In the genomic region with DNA sequence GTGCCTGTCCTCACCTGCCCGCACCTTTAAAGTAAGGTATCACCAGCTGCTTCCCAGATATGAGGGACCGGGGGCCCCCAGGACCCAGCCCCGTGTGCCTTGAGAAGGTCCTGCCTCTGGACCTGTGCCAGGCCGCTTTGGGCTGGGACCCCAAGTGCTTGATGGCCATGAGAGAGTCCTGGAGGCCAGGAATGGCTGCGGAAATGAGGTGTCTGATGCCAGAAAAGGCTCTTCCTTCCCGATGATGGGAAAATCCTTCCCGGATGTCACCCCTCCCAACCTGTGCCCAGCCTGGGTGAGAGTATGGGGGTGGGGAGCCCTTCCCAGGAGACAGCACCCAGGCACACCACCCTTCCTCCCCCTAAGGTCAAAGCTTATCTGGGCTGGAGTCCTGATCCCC, we compare ENCODE assay signal across 1 cellular context.
TF ChIP-seq lines count a peak whose summit lies in the region.

No MANE protein-coding gene starts in this region.

TF ChIP-seq in HepG2, 621 proteins besides CTCF, POLR2A, EP300 and RAD21:
- no peak for TF ChIP-seq ZBTB20 (CRISPR knock-in tag; IDR thresholded peaks at IDR 0.05; ENCODE audit: borderline replicate concordance, low read depth)
- TF ChIP-seq, protein P1, sequence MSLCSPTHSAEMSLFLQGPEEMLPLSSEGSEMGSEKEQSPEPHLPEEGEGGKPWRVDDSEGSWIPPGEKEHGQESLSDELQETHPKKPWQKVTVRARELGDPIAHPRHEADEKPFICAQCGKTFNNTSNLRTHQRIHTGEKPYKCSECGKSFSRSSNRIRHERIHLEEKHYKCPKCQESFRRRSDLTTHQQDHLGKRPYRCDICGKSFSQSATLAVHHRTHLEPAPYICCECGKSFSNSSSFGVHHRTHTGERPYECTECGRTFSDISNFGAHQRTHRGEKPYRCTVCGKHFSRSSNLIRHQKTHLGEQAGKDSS (CRISPR knock-in tag; IDR thresholded peaks at IDR 0.05; ENCODE audit: borderline replicate concordance, low read depth): no peak
- TF ChIP-seq ZBTB7A (CRISPR knock-in tag; IDR thresholded peaks at IDR 0.05): no peak
- no peak for TF ChIP-seq ZMAT5 (CRISPR knock-in tag; IDR thresholded peaks at IDR 0.05; ENCODE audit: borderline replicate concordance, low read depth)
- TF ChIP-seq, protein P2, sequence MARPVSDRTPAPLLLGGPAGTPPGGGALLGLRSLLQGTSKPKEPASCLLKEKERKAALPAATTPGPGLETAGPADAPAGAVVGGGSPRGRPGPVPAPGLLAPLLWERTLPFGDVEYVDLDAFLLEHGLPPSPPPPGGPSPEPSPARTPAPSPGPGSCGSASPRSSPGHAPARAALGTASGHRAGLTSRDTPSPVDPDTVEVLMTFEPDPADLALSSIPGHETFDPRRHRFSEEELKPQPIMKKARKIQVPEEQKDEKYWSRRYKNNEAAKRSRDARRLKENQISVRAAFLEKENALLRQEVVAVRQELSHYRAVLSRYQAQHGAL (CRISPR knock-in tag; IDR thresholded peaks at IDR 0.05; ENCODE audit: not compliant biosample characterization): no peak
- TF ChIP-seq PHF8 (CRISPR knock-in tag; IDR thresholded peaks at IDR 0.05): no peak
- TF ChIP-seq, protein P3, sequence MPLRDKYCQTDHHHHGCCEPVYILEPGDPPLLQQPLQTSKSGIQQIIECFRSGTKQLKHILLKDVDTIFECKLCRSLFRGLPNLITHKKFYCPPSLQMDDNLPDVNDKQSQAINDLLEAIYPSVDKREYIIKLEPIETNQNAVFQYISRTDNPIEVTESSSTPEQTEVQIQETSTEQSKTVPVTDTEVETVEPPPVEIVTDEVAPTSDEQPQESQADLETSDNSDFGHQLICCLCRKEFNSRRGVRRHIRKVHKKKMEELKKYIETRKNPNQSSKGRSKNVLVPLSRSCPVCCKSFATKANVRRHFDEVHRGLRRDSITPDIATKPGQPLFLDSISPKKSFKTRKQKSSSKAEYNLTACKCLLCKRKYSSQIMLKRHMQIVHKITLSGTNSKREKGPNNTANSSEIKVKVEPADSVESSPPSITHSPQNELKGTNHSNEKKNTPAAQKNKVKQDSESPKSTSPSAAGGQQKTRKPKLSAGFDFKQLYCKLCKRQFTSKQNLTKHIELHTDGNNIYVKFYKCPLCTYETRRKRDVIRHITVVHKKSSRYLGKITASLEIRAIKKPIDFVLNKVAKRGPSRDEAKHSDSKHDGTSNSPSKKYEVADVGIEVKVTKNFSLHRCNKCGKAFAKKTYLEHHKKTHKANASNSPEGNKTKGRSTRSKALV (CRISPR knock-in tag; IDR thresholded peaks at IDR 0.05): no peak
- no peak for TF ChIP-seq JUN (CRISPR knock-in tag; IDR thresholded peaks at IDR 0.05)
- TF ChIP-seq ZFP41 (CRISPR knock-in tag; IDR thresholded peaks at IDR 0.05; ENCODE audit: borderline replicate concordance): no peak
- no peak for TF ChIP-seq FOXP4 (CRISPR knock-in tag; IDR thresholded peaks at IDR 0.05)
- TF ChIP-seq E2F2 (CRISPR knock-in tag; IDR thresholded peaks at IDR 0.05; ENCODE audit: borderline replicate concordance): no peak
- no peak for TF ChIP-seq TRAFD1 (CRISPR knock-in tag; IDR thresholded peaks at IDR 0.05; ENCODE audit: borderline replicate concordance)
- TF ChIP-seq ZBTB7B (CRISPR knock-in tag; IDR thresholded peaks at IDR 0.05): no peak
- TF ChIP-seq ZNF460 (CRISPR knock-in tag; IDR thresholded peaks at IDR 0.05; ENCODE audit: borderline replicate concordance): no peak
- TF ChIP-seq JDP2 (CRISPR knock-in tag; IDR thresholded peaks at IDR 0.05; ENCODE audit: borderline replicate concordance): no peak
